14 cellular contexts compared by ENCODE assay signal in genomic region chr3:172213765-172214358, GRCh38.
DNase-seq lines count a peak whose midpoint lies in the region; ATAC-seq, FAIRE-seq and TF ChIP-seq lines count a peak whose summit lies in the region.
"Had no signal": no experiment of that assay in that cellular context is flagged by ENCODE, and none has a peak within 500 bp of the region (broad histone marks: within the 10 kb centered on the region; RNA-seq: fewer than 3 reads in every experiment).

No MANE protein-coding gene starts in this region.

- H3K27me3 ChIP-seq in MM.1S (replicated peaks; ENCODE audit: insufficient read depth, low read length) (no peaks in the 10 kb centered on the region), HepG2 (ENCODE audit: control insufficient read depth in 1 of 2, insufficient read depth in 2 of 2, low read length in 2 of 2) (no peaks in the 10 kb centered on the region)
- H3K27me3 ChIP-seq: BLaER1 treated with 17β-estradiol and CSF1 and Interleukin-3, amounts not matched to agents 10 nM and 100 nM; sigmoid colon; stomach had no signal

- BruUV-seq in HepG2 (replicated peaks; lab: Mats Ljungman, UMichigan): no TSS peak

- H4K20me1 ChIP-seq in MM.1S (ENCODE audit: insufficient read depth, low read length) (peaks cover 7% of the 10 kb centered on the region; the same call in 1 of the 2 replicates), HepG2 (ENCODE audit: insufficient read depth, low read length) (peaks cover 100% of the 10 kb centered on the region)

- CTCF ChIA-PET in HepG2 (lab: Yijun Ruan, JAX; ENCODE audit: low intra/inter-chr PET ratio, low total read pairs): no interaction called here

- no peak for TF ChIP-seq POLR2A in HepG2 (IDR thresholded peaks at IDR 0.05; ENCODE audit: insufficient read depth in 1 of 2, low read depth in 2 of 2, low read length in 2 of 2)

- TF ChIP-seq CTCF in MM.1S (IDR thresholded peaks at IDR 0.05; ENCODE audit: low read length) (no peak), HepG2 (CRISPR knock-in tag; IDR thresholded peaks at IDR 0.05) (no peak)

- H3K27ac ChIP-seq in MM.1S (ENCODE audit: low read length) (no peak overlapping the region), HepG2 (ENCODE audit: extremely low read length, insufficient read depth, low read length) (peak overlapping the region; percentile 16)
- H3K27ac ChIP-seq: BLaER1 treated with 17β-estradiol and CSF1 and Interleukin-3, amounts not matched to agents 10 nM and 100 nM; SK-N-MC had no signal

- peak overlapping the region; percentile 5; the same call in 1 of the 2 replicates for H3K4me2 ChIP-seq in MM.1S (ENCODE audit: low read depth, low read length)
- H3K4me2 ChIP-seq in HepG2 (ENCODE audit: low read depth, low read length): no peak overlapping the region

- DNase-seq in DMS53 (lab: John Stamatoyannopoulos, UW) (peak; percentile 86), MM.1S (no peak), NCI-H526 treated with DMSO at 0.1 percent for 48 hours (lab: John Stamatoyannopoulos, UW) (peak; percentile 52), HepG2 (ENCODE audit: low spot score) (no peak), A172 (ENCODE audit: low spot score) (no peak)
- DNase-seq: activated T-cell treated with anti-CD3 and anti-CD28 coated beads, Interleukin-2, amount 50 U/mL, for 1 hour; amygdala; sigmoid colon; stomach had no signal

- no peak overlapping the region for H3K4me3 ChIP-seq in MM.1S (ENCODE audit: low read length)
- no peak overlapping the region for H3K4me3 ChIP-seq in HepG2 (replicated peaks in 1 of 3; ENCODE audit: insufficient read depth in 1 of 3, low read depth in 2 of 3, low read length in 3 of 3)
- H3K4me3 ChIP-seq: BLaER1 treated with 17β-estradiol and CSF1 and Interleukin-3, amounts not matched to agents 10 nM and 100 nM; sigmoid colon; SK-N-MC; stomach had no signal

- H3K9ac ChIP-seq in MM.1S (ENCODE audit: low read length) (no peak overlapping the region), HepG2 (ENCODE audit: insufficient read depth, low read depth, low read length) (no peak overlapping the region)
- H3K9ac ChIP-seq: BLaER1 treated with 17β-estradiol and CSF1 and Interleukin-3, amounts not matched to agents 10 nM and 100 nM had no signal

- H3K79me2 ChIP-seq in MM.1S (ENCODE audit: low read length) (peaks cover 99% of the 10 kb centered on the region), HepG2 (ENCODE audit: insufficient read depth, low read length) (peaks cover 99% of the 10 kb centered on the region)

- TF ChIP-seq EP300 in HepG2 (IDR thresholded peaks at IDR 0.05; ENCODE audit: low read depth in 2 of 2, low read length in 2 of 2): no peak
- TF ChIP-seq EP300 in HepG2 (CRISPR knock-in tag; IDR thresholded peaks at IDR 0.05; ENCODE audit: borderline replicate concordance): no peak

- WGBS in HepG2 (ENCODE audit: low lambda C conversion rate): 87% methylated on average over 4 of the region's 4 CpGs

- no peaks in the 10 kb centered on the region for H3K9me2 ChIP-seq in MM.1S (replicated peaks; ENCODE audit: insufficient read depth, low read length)

- in situ Hi-C loops in HepG2 (cut with HindIII; ENCODE audit: extremely low pct_ligation_motif_present, low pct_unique_long_range_greater_than_20kb): no loop called here

- H3K36me3 ChIP-seq in MM.1S (replicated peaks; ENCODE audit: insufficient read depth, low read length) (no peaks in the 10 kb centered on the region), HepG2 (replicated peaks in 1 of 2; ENCODE audit: control insufficient read depth in 1 of 2, insufficient read depth in 2 of 2, low read length in 2 of 2) (peaks cover 18 to 51% of the 10 kb centered on the region in 2 experiments)
- H3K36me3 ChIP-seq: sigmoid colon, stomach had no signal

- H2AFZ ChIP-seq in MM.1S (ENCODE audit: low read length) (no peak overlapping the region), HepG2 (ENCODE audit: low read length) (no peak overlapping the region)

- no peaks in the 10 kb centered on the region for H3K9me3 ChIP-seq in MM.1S (replicated peaks; ENCODE audit: insufficient read depth, low read length)
- H3K9me3 ChIP-seq in HepG2 (ENCODE audit: low read length): no peaks in the 10 kb centered on the region
- H3K9me3 ChIP-seq: BLaER1 treated with 17β-estradiol and CSF1 and Interleukin-3, amounts not matched to agents 10 nM and 100 nM; sigmoid colon; stomach had no signal

- H3K4me1 ChIP-seq in MM.1S (ENCODE audit: low read length) (peaks cover 26% of the 10 kb centered on the region), HepG2 (ENCODE audit: insufficient read depth, low read length) (peaks cover 91% of the 10 kb centered on the region)

- peaks cover 21% of the 10 kb centered on the region for H3F3A ChIP-seq in MM.1S (ENCODE audit: insufficient read depth, low read length)

- intact Hi-C loops in HepG2 (cut with micrococcal nuclease; ENCODE audit: unreplicated experiment): no loop called here

- no peak for ATAC-seq in HepG2
- ATAC-seq in HG02588 (IDR thresholded peaks at IDR 0.05; ENCODE audit: unreplicated experiment): no peak
- ATAC-seq in GM21528 (IDR thresholded peaks at IDR 0.05; ENCODE audit: low FRiP score, unreplicated experiment): no peak
- ATAC-seq in HG03520 (IDR thresholded peaks at IDR 0.05; ENCODE audit: unreplicated experiment): no peak

- no peak for FAIRE-seq in HepG2 (lab: Jason Lieb, UNC)

- POLR2A ChIA-PET in HepG2 (lab: Yijun Ruan, JAX): no interaction called here

- TF ChIP-seq RAD21 in HepG2 (CRISPR knock-in tag; IDR thresholded peaks at IDR 0.05): no peak

TF ChIP-seq in HepG2, 621 proteins besides CTCF, POLR2A, EP300 and RAD21 (continues in another document):
- TF ChIP-seq FOXP1 (IDR thresholded peaks at IDR 0.05): no peak
- TF ChIP-seq FOXP1 (CRISPR knock-in tag; IDR thresholded peaks at IDR 0.05): peak; percentile 38; the same call in 1 of the 2 replicates
- no peak for TF ChIP-seq HHEX (CRISPR knock-in tag; IDR thresholded peaks at IDR 0.05)
- TF ChIP-seq SP5 (CRISPR knock-in tag; IDR thresholded peaks at IDR 0.05; ENCODE audit: borderline replicate concordance, low read depth): no peak
- no peak for TF ChIP-seq SOX13 (IDR thresholded peaks at IDR 0.05)
- 0 out of 4 replicates have a peak, but pooled peaks of 1 of the 2 experiments have one; percentile 12 for TF ChIP-seq SOX13 (CRISPR knock-in tag; conservative IDR thresholded peaks at IDR 0.05 in 1 of 2, IDR thresholded peaks at IDR 0.05 in 1 of 2)
- TF ChIP-seq ZNF737 (CRISPR knock-in tag; IDR thresholded peaks at IDR 0.05; ENCODE audit: borderline replicate concordance): no peak
- TF ChIP-seq MTF1 (CRISPR knock-in tag; IDR thresholded peaks at IDR 0.05): no peak
- no peak for TF ChIP-seq ZNF205 (CRISPR knock-in tag; IDR thresholded peaks at IDR 0.05)
- TF ChIP-seq MAFK (conservative IDR thresholded peaks at IDR 0.05 in 1 of 2, IDR thresholded peaks at IDR 0.05 in 1 of 2; ENCODE audit: low read length in 2 of 2): no peak
- no peak for TF ChIP-seq HCFC1 (IDR thresholded peaks at IDR 0.05; ENCODE audit: low read depth, low read length)
- no peak for TF ChIP-seq TFDP1 (CRISPR knock-in tag; IDR thresholded peaks at IDR 0.05; ENCODE audit: borderline replicate concordance)
- TF ChIP-seq ZBTB7A (CRISPR knock-in tag; IDR thresholded peaks at IDR 0.05): no peak
- TF ChIP-seq ZNF280D (CRISPR knock-in tag; IDR thresholded peaks at IDR 0.05): no peak
- TF ChIP-seq LCORL (IDR thresholded peaks at IDR 0.05): no peak
- peak; percentile 37; the same call in 1 of the 2 replicates for TF ChIP-seq LCORL (CRISPR knock-in tag; IDR thresholded peaks at IDR 0.05)
- no peak for TF ChIP-seq ZNF674 (CRISPR knock-in tag; IDR thresholded peaks at IDR 0.05; ENCODE audit: low read depth)
- no peak for TF ChIP-seq ELF3 (CRISPR knock-in tag; IDR thresholded peaks at IDR 0.05)

Comparison
In these comparisons a context has a peak if more than half of its experiments do, and no peak if none do; other contexts are left out.
1. DNase-seq: peak in DMS53 (single experiment) and NCI-H526 treated with DMSO at 0.1 percent for 48 hours (single experiment); none in MM.1S (single experiment), HepG2 (single experiment) and A172 (single experiment).